8 cellular contexts compared by ENCODE assay signal in the genomic region with DNA sequence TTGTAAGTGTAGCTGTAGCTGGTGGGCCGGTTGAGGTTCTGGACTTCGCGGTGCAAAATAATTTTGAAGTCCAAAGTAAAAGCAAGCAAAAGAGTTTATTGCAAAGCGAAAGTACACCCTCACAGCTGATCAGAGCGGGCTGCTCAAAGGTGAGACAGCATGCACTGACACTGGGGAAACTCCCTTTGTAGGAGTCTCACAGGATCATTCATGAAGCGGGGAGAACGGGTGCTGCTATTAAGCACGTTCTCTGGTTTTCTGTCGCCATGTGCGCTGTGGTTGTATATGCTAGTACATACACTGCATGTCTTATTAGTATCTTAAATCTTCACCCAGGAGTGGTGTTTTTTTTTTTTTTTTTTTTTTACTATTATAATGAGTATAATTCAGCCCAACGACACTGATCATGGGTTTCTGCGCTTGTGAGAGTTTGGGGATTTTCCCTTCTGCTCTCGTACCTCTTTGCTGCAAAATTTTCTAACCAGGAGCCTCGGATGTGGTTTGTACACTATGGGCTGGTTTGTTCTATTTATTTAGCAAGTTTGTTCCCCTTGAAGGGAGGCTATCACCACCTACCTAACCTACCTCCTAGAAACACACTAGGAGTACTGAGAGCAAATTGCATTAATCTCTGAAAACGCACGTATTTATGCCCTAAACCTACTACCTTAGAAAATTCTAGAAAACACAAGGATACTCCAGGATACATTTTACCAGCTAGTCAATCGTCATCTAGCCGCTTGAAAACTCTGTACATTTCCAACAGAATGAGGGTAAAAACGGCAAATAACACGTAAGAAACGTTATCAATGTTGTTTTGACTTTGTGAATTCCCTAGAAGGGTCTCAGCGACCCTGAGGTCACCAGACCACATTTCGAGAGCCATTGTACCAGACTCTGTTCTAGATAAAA. TPM values are rescaled to one million over a fixed set of nuclear protein-coding genes. Genes with fewer than 3 reads are reported as not detected.
DNase-seq lines count a peak whose midpoint lies in the region; ATAC-seq and FAIRE-seq lines count a peak whose summit lies in the region.

No MANE protein-coding gene starts in this region.

- ATAC-seq in GM18861 (IDR thresholded peaks at IDR 0.05; ENCODE audit: unreplicated experiment) (peak; percentile 67), HG02885 (IDR thresholded peaks at IDR 0.05; ENCODE audit: poor library complexity, unreplicated experiment) (peak; percentile 61)

- H3K4me1 Mint-ChIP-seq in activated naive CD4-positive, alpha-beta T cell treated with anti-CD3 and anti-CD28 coated beads, Interleukin-2, amount 10 ng/mL, durations not matched to agents 7 days and 5 days: peaks cover 29% of the 10 kb centered on the region

- DNase-seq in RCC 7860 (ENCODE audit: low spot score): peak; percentile 39
- peak; percentile 85 for DNase-seq in activated naive CD4-positive, alpha-beta T cell treated with anti-CD3 and anti-CD28 coated beads, Interleukin-2, amount 10 ng/mL, durations not matched to agents 7 days and 5 days
- peak; percentile 85 for DNase-seq in stimulated activated CD4-positive, alpha-beta T cell treated with anti-CD3 and anti-CD28 coated beads, Interleukin-15, amount 100 ng/mL, for 24 hours
- no peak for DNase-seq in H4 (ENCODE audit: low spot score)
- no peak for DNase-seq in nucleus accumbens (lab: John Stamatoyannopoulos, UW)

- H3K9me3 Mint-ChIP-seq in activated naive CD4-positive, alpha-beta T cell treated with anti-CD3 and anti-CD28 coated beads, Interleukin-2, amount 10 ng/mL, durations not matched to agents 7 days and 5 days: no peaks in the 10 kb centered on the region

- peak overlapping the region; percentile 88 for H3K4me3 Mint-ChIP-seq in activated naive CD4-positive, alpha-beta T cell treated with anti-CD3 and anti-CD28 coated beads, Interleukin-2, amount 10 ng/mL, durations not matched to agents 7 days and 5 days

- H3K27ac Mint-ChIP-seq in activated naive CD4-positive, alpha-beta T cell treated with anti-CD3 and anti-CD28 coated beads, Interleukin-2, amount 10 ng/mL, durations not matched to agents 7 days and 5 days: peak overlapping the region; percentile 97

- H3K4me3 ChIP-seq in iPS-11a (ENCODE audit: low read depth, low read length): peak overlapping the region; percentile 91

- CTCF ChIA-PET in activated naive CD4-positive, alpha-beta T cell treated with anti-CD3 and anti-CD28 coated beads, Interleukin-2, amount 10 ng/mL, durations not matched to agents 7 days and 5 days (lab: Charles Lee): interaction anchor here (0.5 to 1.6 kb wide), 9 partner anchors 9 to 232 kb away, joined by 3 to 9 read pairs (median 4); no protein-coding TSS in a partner anchor

- FAIRE-seq in RCC 7860 (lab: Jason Lieb, UNC): no peak

- H3K36me3 Mint-ChIP-seq in activated naive CD4-positive, alpha-beta T cell treated with anti-CD3 and anti-CD28 coated beads, Interleukin-2, amount 10 ng/mL, durations not matched to agents 7 days and 5 days: peaks cover 13% of the 10 kb centered on the region

- H3K27me3 Mint-ChIP-seq in activated naive CD4-positive, alpha-beta T cell treated with anti-CD3 and anti-CD28 coated beads, Interleukin-2, amount 10 ng/mL, durations not matched to agents 7 days and 5 days: no peaks in the 10 kb centered on the region

RNA-seq across cellular contexts. Expression of gene AP4E1, which starts 1.3 kb away (rescaled TPM):
- 4.5 and 6.0 TPM in 2 replicates for total RNA-seq in H4 (2014; rRNA removed; shearing (Covaris generic))

Comparison
In these comparisons a context has a peak if more than half of its experiments do, and no peak if none do; other contexts are left out.
1. DNase-seq: peak in RCC 7860 (single experiment), activated naive CD4-positive, alpha-beta T cell treated with anti-CD3 and anti-CD28 coated beads, Interleukin-2, amount 10 ng/mL, durations not matched to agents 7 days and 5 days (single experiment) and stimulated activated CD4-positive, alpha-beta T cell treated with anti-CD3 and anti-CD28 coated beads, Interleukin-15, amount 100 ng/mL, for 24 hours (single experiment); none in H4 (single experiment) and nucleus accumbens (0 of 56).